ENCODE assay signal across 21 cellular contexts in genomic region chr1:201895120-201895665, GRCh38. TPM values are rescaled to one million over a fixed set of nuclear protein-coding genes. Genes with fewer than 3 reads are reported as not detected.
DNase-seq lines count a peak whose midpoint lies in the region; ATAC-seq, FAIRE-seq and TF ChIP-seq lines count a peak whose summit lies in the region.
"Had no signal": no experiment of that assay in that cellular context is flagged by ENCODE, and none has a peak within 500 bp of the region (broad histone marks: within the 10 kb centered on the region; RNA-seq: fewer than 3 reads in every experiment).

No MANE protein-coding gene starts in this region.

- H4K20me1 ChIP-seq in H1 (replicated peaks in 1 of 2; ENCODE audit: control insufficient read depth in 1 of 2, insufficient read depth in 2 of 2, low read length in 2 of 2), result no peaks in the 10 kb centered on the region

- in situ Hi-C loops in transverse colon (cut with MboI; ENCODE audit: low pct_ligation_motif_present in 1 of 4, low pct_unique_long_range_greater_than_20kb in 1 of 4, low sequenced_read_pairs in 3 of 4), result loop anchor here in 3 of 4 donors (10.0 to 25.0 kb wide), 3 partner anchors 80 to 242 kb away; partner anchors contain the start of genes ARL8A (in 2 of the 3) and GPR37L1 (in 1 of the 3)

- CTCF ChIA-PET in H1 (lab: Charles Lee; ENCODE audit: partially characterized antibody), result interaction anchor here (0.6 to 14.8 kb wide), 43 partner anchors 9 to 383 kb away, joined by 3 to 244 read pairs (median 8); partner anchors contain the start of genes GPR37L1, LMOD1, RNPEP and TIMM17A

- POLR2A ChIA-PET in H1 (lab: Charles Lee; ENCODE audit: partially characterized antibody), result interaction anchor here (0.7 to 9.6 kb wide), 16 partner anchors 8 to 224 kb away, joined by 3 to 117 read pairs (median 4); partner anchors contain the start of genes LMOD1, RNPEP and TIMM17A

- H4K5ac ChIP-seq in H1 (ENCODE audit: insufficient read length, low read depth, low read length), result no peak overlapping the region

- H3K4ac ChIP-seq in H1 (replicated peaks; ENCODE audit: insufficient read length, low read depth, low read length), result peak overlapping the region; percentile 70

- TF ChIP-seq CTCF in H1 (IDR thresholded peaks at IDR 0.05; ENCODE audit: control extremely low read depth in 1 of 3, insufficient read depth in 1 of 3, low read depth in 1 of 3, low read length in 3 of 3) (peak in 2 of 3 experiments; percentile 13 to 17; a peak in 2 of 4 replicates), psoas muscle (IDR thresholded peaks at IDR 0.05) (no peak), transverse colon (IDR thresholded peaks at IDR 0.05) (no peak), suprapubic skin (IDR thresholded peaks at IDR 0.05) (no peak), foreskin keratinocyte (conservative IDR thresholded peaks at IDR 0.05) (no peak)

- H3K4me1 ChIP-seq in H1 (replicated peaks in 1 of 4; ENCODE audit: control insufficient read depth in 3 of 4, insufficient read depth in 4 of 4, low read length in 3 of 4) (peaks cover 6 to 21% (median 16%) of the 10 kb centered on the region in 4 experiments), psoas muscle (peaks cover 50% of the 10 kb centered on the region), transverse colon (peaks cover 0 to 23% (median 0%) of the 10 kb centered on the region in 4 donors), suprapubic skin (peaks cover 6% of the 10 kb centered on the region), foreskin keratinocyte (no peaks in the 10 kb centered on the region)

- H2BK120ac ChIP-seq in H1 (replicated peaks; ENCODE audit: low read depth, low read length), result no peak overlapping the region

- H3K18ac ChIP-seq in H1 (ENCODE audit: extremely low read depth, low read length), result peak overlapping the region; percentile 90

- H3K4me3 ChIP-seq in H1 (ENCODE audit: extremely low read depth in 1 of 4, insufficient read depth in 2 of 4, low read depth in 3 of 4, low read length in 4 of 4), result no peak overlapping the region
- no peak overlapping the region for H3K4me3 ChIP-seq in psoas muscle
- no peak overlapping the region for H3K4me3 ChIP-seq in transverse colon
- no peak overlapping the region for H3K4me3 ChIP-seq in suprapubic skin
- no peak overlapping the region for H3K4me3 ChIP-seq in H7 (ENCODE audit: insufficient read depth, low read depth, low read length)
- H3K4me3 ChIP-seq: GM12878, lung, Peyer's patch, skin epidermis, tibial nerve had no signal

- no peak overlapping the region; the same call in 1 of the 2 replicates for H4K8ac ChIP-seq in H1 (ENCODE audit: extremely low read depth, insufficient read depth, low read length)

- H3K4me2 ChIP-seq in H1 (ENCODE audit: insufficient read depth in 1 of 2, low read depth in 2 of 2, low read length in 2 of 2), result 0 out of 4 replicates have a peak overlapping the region, but pooled peaks of 1 of the 2 experiments have one; percentile 45

- H3K23me2 ChIP-seq in H1 (ENCODE audit: low read depth, low read length), result no peaks in the 10 kb centered on the region; the same call in none of the 2 replicates

- TF ChIP-seq POLR2A in H1 (IDR thresholded peaks at IDR 0.05; ENCODE audit: control extremely low read depth in 1 of 2, low read depth in 2 of 2, low read length in 2 of 2) (no peak; a peak in 1 of 3 replicates), transverse colon (IDR thresholded peaks at IDR 0.05) (no peak), suprapubic skin (IDR thresholded peaks at IDR 0.05) (no peak)

- 76% methylated on average over 7 of the region's 7 CpGs; no CpG with 5 or more reads in 1 of the 2 experiments for WGBS in H1 (ENCODE audit: extremely low coverage in 1 of 2, insufficient coverage in 1 of 2, insufficient read length in 1 of 2, insufficient replicate concordance in 2 of 2, low coverage in 1 of 2, low lambda C conversion rate in 2 of 2, missing lambda C conversion rate in 1 of 2), 2 experiments
- WGBS in psoas muscle, 3 donors, result 49 to 68% (median 52%) methylated on average over 7 of the region's 7 CpGs
- 70 to 82% methylated on average over 2 to 6 of the region's 7 CpGs for WGBS in transverse colon (ENCODE audit: low coverage in 1 of 2), 2 donors
- 68% methylated on average over 6 of the region's 7 CpGs for WGBS in suprapubic skin

- no peak overlapping the region for H3K56ac ChIP-seq in H1 (replicated peaks; ENCODE audit: insufficient read length, low read depth, low read length)

- no peak overlapping the region for H2AK5ac ChIP-seq in H1 (ENCODE audit: low read depth, low read length)

- no peaks in the 10 kb centered on the region for H3K79me1 ChIP-seq in H1 (ENCODE audit: low read depth, low read length)

- peak overlapping the region; percentile 34; the same call in 1 of the 2 replicates for H2BK15ac ChIP-seq in H1 (ENCODE audit: low read length)

- ATAC-seq in psoas muscle, result no peak
- ATAC-seq in foreskin keratinocyte, result no peak

- FAIRE-seq in H1 (lab: Jason Lieb, UNC), result no peak
- FAIRE-seq: frontal cortex had no signal

- no peaks in the 10 kb centered on the region for H3K9me3 ChIP-seq in H1 (ENCODE audit: insufficient read depth in 2 of 2, low read depth in 1 of 2, low read length in 1 of 2)
- no peaks in the 10 kb centered on the region for H3K9me3 ChIP-seq in psoas muscle
- H3K9me3 ChIP-seq in transverse colon, result no peaks in the 10 kb centered on the region
- H3K9me3 ChIP-seq in suprapubic skin, result no peaks in the 10 kb centered on the region
- H3K9me3 ChIP-seq: Peyer's patch, tibial nerve had no signal

- DNase-seq in NCI-H82 (lab: John Stamatoyannopoulos, UW) (peak; percentile 48), NCI-H82 treated with DMSO at 0.1 percent for 48 hours (lab: John Stamatoyannopoulos, UW; ENCODE audit: unreplicated experiment) (no peak), H1 (ENCODE audit: low read depth in 1 of 2, low spot score in 2 of 2) (no peak), psoas muscle (no peak), transverse colon (no peak), suprapubic skin (ENCODE audit: low spot score in 2 of 2) (no peak), foreskin keratinocyte (no peak), H7 (no peak)
- DNase-seq: NCI-H524 treated with DMSO at 0.1 percent for 48 hours had no signal

- H3K27ac ChIP-seq in H1 (ENCODE audit: low read depth, low read length), result no peak overlapping the region
- peak overlapping the region; percentile 95 for H3K27ac ChIP-seq in psoas muscle
- peak overlapping the region; percentile 9 to 86 (median 74) for H3K27ac ChIP-seq in transverse colon
- no peak overlapping the region for H3K27ac ChIP-seq in suprapubic skin
- no peak overlapping the region for H3K27ac ChIP-seq in foreskin keratinocyte
- H3K27ac ChIP-seq: 22Rv1, C4-2B had no signal

- peak overlapping the region; percentile 91; the same call in 1 of the 2 replicates for H2BK5ac ChIP-seq in H1 (ENCODE audit: low read depth, low read length)

- H3K14ac ChIP-seq in H1 (ENCODE audit: insufficient read length), result no peak overlapping the region

- TF ChIP-seq EP300 in H1 (IDR thresholded peaks at IDR 0.05; ENCODE audit: borderline replicate concordance in 1 of 2, low read depth in 2 of 2, low read length in 2 of 2) (no peak), transverse colon (IDR thresholded peaks at IDR 0.05; ENCODE audit: low read depth) (no peak), suprapubic skin (IDR thresholded peaks at IDR 0.05) (no peak)

- H3K9ac ChIP-seq in H1 (replicated peaks in 1 of 4; ENCODE audit: extremely low read depth in 1 of 4, low read depth in 3 of 4, low read length in 3 of 4), result no peak overlapping the region

- H3K27me3 ChIP-seq in H1 (replicated peaks in 1 of 4; ENCODE audit: control insufficient read depth in 3 of 4, extremely low read depth in 1 of 4, insufficient read depth in 3 of 4, low read length in 3 of 4) (peaks cover 0 to 1% (median 0%) of the 10 kb centered on the region in 4 experiments; a peak in 1 of 7 replicates), psoas muscle (ENCODE audit: insufficient read depth in 3 of 3, low read length in 2 of 3) (no peaks in the 10 kb centered on the region), transverse colon (peaks cover 2% of the 10 kb centered on the region), suprapubic skin (no peaks in the 10 kb centered on the region), foreskin keratinocyte (peaks cover 4% of the 10 kb centered on the region), H7 (ENCODE audit: control insufficient read depth, insufficient read depth, low read length) (peaks cover under 1% of the 10 kb centered on the region; the same call in 1 of the 2 replicates)
- H3K27me3 ChIP-seq: Peyer's patch, tibial nerve had no signal

- no peak overlapping the region for H2AFZ ChIP-seq in H1 (ENCODE audit: low read length)

- H2BK12ac ChIP-seq in H1 (ENCODE audit: low read depth, low read length), result peak overlapping the region; percentile 98; the same call in 1 of the 2 replicates

- no peaks in the 10 kb centered on the region for H3K36me3 ChIP-seq in H1 (ENCODE audit: control insufficient read depth in 2 of 4, insufficient read depth in 4 of 4, low read length in 3 of 4)
- peaks cover 0 to 44% of the 10 kb centered on the region in 2 donors for H3K36me3 ChIP-seq in psoas muscle (ENCODE audit: insufficient read depth in 1 of 2, low read depth in 1 of 2)
- H3K36me3 ChIP-seq in transverse colon, result no peaks in the 10 kb centered on the region
- H3K36me3 ChIP-seq in suprapubic skin, result peaks cover 2% of the 10 kb centered on the region
- H3K36me3 ChIP-seq in H7 (replicated peaks; ENCODE audit: control insufficient read depth, insufficient read depth, low read length), result no peaks in the 10 kb centered on the region

- peak overlapping the region; percentile 40; the same call in 1 of the 2 replicates for H2BK20ac ChIP-seq in H1 (ENCODE audit: low read length)

- no peaks in the 10 kb centered on the region for H3K79me2 ChIP-seq in H1 (ENCODE audit: control insufficient read depth in 1 of 2, insufficient read depth in 2 of 2, low read length in 2 of 2)

- intact Hi-C loops in psoas muscle (cut with DNase I), result loop anchor here (5.0 to 10.0 kb wide), 2 partner anchors 62 to 240 kb away; partner anchors contain the start of gene TIMM17A (in 2 of the 2)
- intact Hi-C loops in transverse colon (cut with DNase I; ENCODE audit: low total_unique reads), result no loop called here

- H4K91ac ChIP-seq in H1 (replicated peaks; ENCODE audit: insufficient read length, low read length), result peak overlapping the region; percentile 63

- H3K23ac ChIP-seq in H1 (ENCODE audit: insufficient read length), result no peak overlapping the region

- 0 out of 4 replicates have a peak, but pooled peaks of 1 of the 2 experiments have one; percentile 3 for TF ChIP-seq RAD21 in H1 (IDR thresholded peaks at IDR 0.05 in 1 of 2, conservative IDR thresholded peaks at IDR 0.05 in 1 of 2; ENCODE audit: low read depth in 2 of 2, low read length in 2 of 2)

RNA-seq across cellular contexts. Expression of gene SHISA4, which starts 6.5 kb away (rescaled TPM):
- total RNA-seq in H1 (2021; fragmentation: NEBNext Ultra II Directional; extraction: Animal tissue kit (Norgen Biotek cat#: 25700)), result 7.8 and 9.0 TPM in 2 replicates
- 28.9 and 36.0 TPM in 2 replicates for polyA plus RNA-seq in H1 (2011; rRNA removed)
- 17.8 TPM for polyA plus RNA-seq in H1 (2011; cell fraction: cytosol; rRNA removed)
- polyA plus RNA-seq in H1 (2011; cell fraction: nucleus; rRNA removed), result 22.1 TPM
- 5.1 to 13.0 TPM (median 12.0 TPM) in 4 replicates for polyA plus RNA-seq in H1 (2012, experiment 1 of 2)
- 15.8 TPM for polyA plus RNA-seq in H1 (2012, experiment 2 of 2)
- 8.7 TPM for polyA plus RNA-seq in H1 (2013, experiment 1 of 2)
- polyA plus RNA-seq in H1 (2013, experiment 2 of 2), result 9.9 TPM
- 7.3 and 7.7 TPM in 2 replicates for polyA minus RNA-seq in H1 (2011; rRNA and poly(A)+ RNA removed)
- polyA minus RNA-seq in H1 (2011; cell fraction: cytosol; rRNA and poly(A)+ RNA removed), result 5.1 TPM
- 2.7 TPM for polyA minus RNA-seq in H1 (2011; cell fraction: nucleus; rRNA and poly(A)+ RNA removed)
- 100 to 1,000 TPM; 105 to 157 (median 137) TPM for total RNA-seq in psoas muscle
- polyA plus RNA-seq in psoas muscle, result 100 to 1,000 TPM in 2 of 3 donors, 10 to 100 TPM in 1; 74.8 to 264 (median 151) TPM
- 1 to 10 TPM; 2.2 to 6.7 (median 4.6) TPM for total RNA-seq in transverse colon
- 10 to 100 TPM in 1 of 4 donors, 1 to 10 TPM in 3; 5.3 to 19.4 (median 6.7) TPM for total RNA-seq in suprapubic skin
- 2.4 and 3.8 TPM in 2 replicates for total RNA-seq in foreskin keratinocyte
- 3.8 and 7.6 TPM in 2 replicates for polyA plus RNA-seq in foreskin keratinocyte
- total RNA-seq in H7 (2014; rRNA removed; shearing (Covaris generic)), result 3.7 and 6.1 TPM in 2 replicates
- total RNA-seq: GM12878 had no signal

RNA-seq across cellular contexts. Expression of gene LMOD1, which starts 51.2 kb away (rescaled TPM):
- total RNA-seq in H1 (2021; fragmentation: NEBNext Ultra II Directional; extraction: Animal tissue kit (Norgen Biotek cat#: 25700)), result 0.82 and 1.4 TPM in 2 replicates
- polyA plus RNA-seq in H1 (2011; rRNA removed) (0.77 and 1.3 TPM in 2 replicates), psoas muscle (10 to 100 TPM in 2 of 3 donors, 1 to 10 TPM in 1; 4.9 to 15.5 (median 11.4) TPM), foreskin keratinocyte (0.01 TPM in 1 of 2 replicates, not detected in the other)
- 1.4 TPM for polyA plus RNA-seq in H1 (2011; cell fraction: cytosol; rRNA removed)
- 2.4 TPM for polyA plus RNA-seq in H1 (2011; cell fraction: nucleus; rRNA removed)
- polyA plus RNA-seq in H1 (2012, experiment 1 of 2), result 1.6 to 1.8 TPM (median 1.6 TPM) in 4 replicates
- polyA plus RNA-seq in H1 (2012, experiment 2 of 2), result 0.73 TPM
- 0.77 TPM for polyA plus RNA-seq in H1 (2013, experiment 1 of 2)
- polyA plus RNA-seq in H1 (2013, experiment 2 of 2), result 0.61 TPM
- 2.2 and 3.1 TPM in 2 replicates for polyA minus RNA-seq in H1 (2011; rRNA and poly(A)+ RNA removed)
- 0.73 TPM for polyA minus RNA-seq in H1 (2011; cell fraction: cytosol; rRNA and poly(A)+ RNA removed)
- 2.1 TPM for polyA minus RNA-seq in H1 (2011; cell fraction: nucleus; rRNA and poly(A)+ RNA removed)
- total RNA-seq in psoas muscle (10 to 100 TPM; 12.8 to 45.4 (median 24.6) TPM), transverse colon (100 to 1,000 TPM in 3 of 4 donors, 10 to 100 TPM in 1; 73.2 to 166 (median 115) TPM), suprapubic skin (10 to 100 TPM; 13.0 to 29.9 (median 18.1) TPM), foreskin keratinocyte (not detected in 2 replicates)
- 0.42 and 0.48 TPM in 2 replicates for total RNA-seq in H7 (2014; rRNA removed; shearing (Covaris generic))
- total RNA-seq: activated CD4-positive, alpha-beta memory T cell treated with anti-CD3 and anti-CD28 coated beads, Interleukin-2, amount 10 ng/mL, durations not matched to agents 7 days and 5 days; HT-29; mononuclear cell; natural killer cell had no signal
- polyA plus RNA-seq: GM12878 had no signal

Comparison
In these comparisons a context has a peak if more than half of its experiments do, and no peak if none do; other contexts are left out.
1. H3K27ac ChIP-seq: peak in psoas muscle (single experiment) and transverse colon (4 of 4); none in H1 (single experiment), suprapubic skin (single experiment) and foreskin keratinocyte (single experiment).
2. CTCF ChIP-seq: peak in H1 (2 of 3); none in psoas muscle (single experiment), transverse colon (0 of 5), suprapubic skin (0 of 2) and foreskin keratinocyte (single experiment).
3. RNA of gene SHISA4, which starts 6.5 kb away (total RNA-seq): 105 to 157 TPM in psoas muscle; 7.8 to 9.0 TPM in H1, 5.3 to 19.4 TPM in suprapubic skin, 2.2 to 6.7 TPM in transverse colon, 3.7 to 6.1 TPM in H7 and 2.4 to 3.8 TPM in foreskin keratinocyte; every median in the first group is over 4 times any median in the second.